In the genomic region with DNA sequence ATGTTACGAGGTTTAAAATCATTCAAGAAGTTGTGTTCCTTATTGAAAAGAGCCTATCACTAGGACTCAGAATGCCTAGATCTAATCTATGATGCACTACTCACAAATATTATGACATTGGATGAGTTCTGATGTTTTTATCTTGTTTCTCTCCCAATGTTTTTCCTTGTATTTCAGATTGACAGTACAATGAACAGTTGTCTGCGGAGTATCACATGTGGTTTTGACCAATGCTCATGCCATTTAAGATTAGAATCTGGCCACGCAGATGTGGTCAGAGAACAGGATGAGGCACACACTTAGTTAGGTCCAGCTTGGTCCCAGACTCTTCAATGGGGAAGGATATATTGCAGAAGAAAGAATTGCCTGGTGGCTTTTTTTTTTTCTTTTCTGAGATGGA, we compare ENCODE assay signal across 13 cellular contexts. TPM values are rescaled to one million over a fixed set of nuclear protein-coding genes. Genes with fewer than 3 reads are reported as not detected.
"Had no signal": no experiment of that assay in that cellular context is flagged by ENCODE, and none has a peak within 500 bp of the region (broad histone marks: within the 10 kb centered on the region; RNA-seq: fewer than 3 reads in every experiment).

No MANE protein-coding gene starts in this region.

- H3K9me3 ChIP-seq: psoas muscle, testis, upper lobe of right lung had no signal

- ATAC-seq: activated CD4-positive, alpha-beta T cell treated with anti-CD3 and anti-CD28 coated beads for 36 hours; left lobe of liver; psoas muscle; upper lobe of right lung had no signal

- H3K27ac ChIP-seq: dorsolateral prefrontal cortex, psoas muscle, testis, upper lobe of right lung, WERI-Rb-1 had no signal

- H3K36me3 ChIP-seq: upper lobe of right lung, WERI-Rb-1 had no signal

- H3K27me3 ChIP-seq: dorsolateral prefrontal cortex, testis, upper lobe of right lung had no signal

- H3K4me3 ChIP-seq: dorsolateral prefrontal cortex, psoas muscle, testis, upper lobe of right lung had no signal

- H3K4me1 ChIP-seq: psoas muscle, testis, upper lobe of right lung had no signal

- DNase-seq: activated CD4-positive, alpha-beta memory T cell treated with anti-CD3 and anti-CD28 coated beads, Interleukin-2, amount 10 ng/mL, durations not matched to agents 7 days and 5 days; activated CD4-positive, alpha-beta T cell treated with anti-CD3 and anti-CD28 coated beads for 36 hours; activated gamma-delta T cell; activated T-cell treated with anti-CD3 and anti-CD28 coated beads, Interleukin-2, amount 50 U/mL, for 48 hours; dorsolateral prefrontal cortex; nephron progenitor cell; psoas muscle; stimulated activated CD4-positive, alpha-beta T cell treated with anti-CD3 and anti-CD28 coated beads, Interleukin-2, amount 100 ng/mL, for 48 hours; T-helper 9 cell; testis; upper lobe of right lung; WERI-Rb-1 had no signal

RNA-seq across cellular contexts. Expression of a gene that starts 26.7 kb away (rescaled TPM):
- total RNA-seq: activated CD4-positive, alpha-beta memory T cell treated with anti-CD3 and anti-CD28 coated beads, Interleukin-2, amount 10 ng/mL, durations not matched to agents 7 days and 5 days; activated CD4-positive, alpha-beta T cell treated with anti-CD3 and anti-CD28 coated beads for 36 hours had no signal
